24 cellular contexts compared by ENCODE assay signal in genomic region chr9:79598562-79599345, GRCh38.
"Had no signal": no experiment of that assay in that cellular context is flagged by ENCODE, and none has a peak within 500 bp of the region (broad histone marks: within the 10 kb centered on the region; RNA-seq: fewer than 3 reads in every experiment).

No MANE protein-coding gene starts in this region.

- H3K27me3 Mint-ChIP-seq: progenitor cell of endocrine pancreas; stimulated activated memory B cell treated with anti-CD40 and anti-IgM and Interleukin-4, amounts not matched to agents 10 μg/mL and 1 μg/mL and 100 μg/mL, for 72 hours had no signal

- H3K4me3 Mint-ChIP-seq: activated CD8-positive, alpha-beta T cell treated with anti-CD3 and anti-CD28 coated beads, Interleukin-2, amount 10 ng/mL, durations not matched to agents 7 days and 5 days; activated T-helper 1 cell treated with anti-CD3 and anti-CD28 coated beads, Interleukin-12 subunit alpha, Interleukin-12 subunit beta, Interleukin-2, Interleukin-4 antibody, amounts not matched to agents 30 ng/mL and 10 ng/mL and 1 ng/mL, durations not matched to agents 14 hours and 24 hours and 36 hours; stimulated activated memory B cell treated with anti-CD40 and anti-IgM and Interleukin-4, amounts not matched to agents 10 μg/mL and 1 μg/mL and 100 μg/mL, for 72 hours had no signal

- ATAC-seq: activated CD8-positive, alpha-beta T cell treated with anti-CD3 and anti-CD28 coated beads, Interleukin-2, amount 10 ng/mL, durations not matched to agents 7 days and 5 days; activated naive CD4-positive, alpha-beta T cell treated with anti-CD3 and anti-CD28 coated beads, Interleukin-2, amount 50 U/mL, for 72 hours; foreskin keratinocyte; left lung; naive thymus-derived CD4-positive, alpha-beta T cell; stimulated activated memory B cell treated with anti-CD40 and anti-IgM and Interleukin-4, amounts not matched to agents 10 μg/mL and 1 μg/mL and 100 μg/mL, for 72 hours had no signal

- H3K27ac ChIP-seq: foreskin keratinocyte, left lung, sigmoid colon, transverse colon, vagina, WERI-Rb-1 had no signal

- DNase-seq: activated CD4-positive, alpha-beta T cell treated with anti-CD3 and anti-CD28 coated beads, Interleukin-2, amount 50 U/mL, for 1 hour; activated CD4-positive, CD25-positive, alpha-beta regulatory T cell treated with anti-CD3 and anti-CD28 coated beads, Interleukin-2, amount 50 U/mL, for 72 hours; activated CD8-positive, alpha-beta T cell treated with anti-CD3 and anti-CD28 coated beads, Interleukin-2, amount 10 ng/mL, durations not matched to agents 7 days and 5 days; activated gamma-delta T cell; amygdala; cortex of kidney; effector CD4-positive, alpha-beta T cell; erythroblast; foreskin keratinocyte; kidney glomerular epithelial cell; left lung; naive thymus-derived CD4-positive, alpha-beta T cell; retina; sigmoid colon; stimulated activated CD4-positive, alpha-beta T cell treated with anti-CD3 and anti-CD28 coated beads, Interleukin-15, amount 100 ng/mL, for 24 hours; transverse colon; WERI-Rb-1 had no signal

- H3K4me3 ChIP-seq: left lung, lung, sigmoid colon, smooth muscle cell, transverse colon, vagina had no signal

- H3K4me1 ChIP-seq: foreskin keratinocyte, transverse colon, vagina had no signal

- H3K9me3 ChIP-seq: sigmoid colon, vagina had no signal

- H3K36me3 ChIP-seq: left lung, sigmoid colon, transverse colon, vagina, WERI-Rb-1 had no signal

- H3K27ac Mint-ChIP-seq: activated CD8-positive, alpha-beta T cell treated with anti-CD3 and anti-CD28 coated beads, Interleukin-2, amount 10 ng/mL, durations not matched to agents 7 days and 5 days; activated naive CD4-positive, alpha-beta T cell treated with anti-CD3 and anti-CD28 coated beads, Interleukin-2, amount 50 U/mL, for 72 hours; activated T-helper 1 cell treated with anti-CD3 and anti-CD28 coated beads, Interleukin-12 subunit alpha, Interleukin-12 subunit beta, Interleukin-2, Interleukin-4 antibody, amounts not matched to agents 30 ng/mL and 10 ng/mL and 1 ng/mL, durations not matched to agents 14 hours and 24 hours and 36 hours; progenitor cell of endocrine pancreas; stimulated activated memory B cell treated with anti-CD40 and anti-IgM and Interleukin-4, amounts not matched to agents 10 μg/mL and 1 μg/mL and 100 μg/mL, for 72 hours had no signal

- H3K4me2 ChIP-seq: smooth muscle cell had no signal

- H3K27me3 ChIP-seq: foreskin keratinocyte, left lung, sigmoid colon, transverse colon, vagina had no signal
